20 cellular contexts compared by ENCODE assay signal in the genomic region with DNA sequence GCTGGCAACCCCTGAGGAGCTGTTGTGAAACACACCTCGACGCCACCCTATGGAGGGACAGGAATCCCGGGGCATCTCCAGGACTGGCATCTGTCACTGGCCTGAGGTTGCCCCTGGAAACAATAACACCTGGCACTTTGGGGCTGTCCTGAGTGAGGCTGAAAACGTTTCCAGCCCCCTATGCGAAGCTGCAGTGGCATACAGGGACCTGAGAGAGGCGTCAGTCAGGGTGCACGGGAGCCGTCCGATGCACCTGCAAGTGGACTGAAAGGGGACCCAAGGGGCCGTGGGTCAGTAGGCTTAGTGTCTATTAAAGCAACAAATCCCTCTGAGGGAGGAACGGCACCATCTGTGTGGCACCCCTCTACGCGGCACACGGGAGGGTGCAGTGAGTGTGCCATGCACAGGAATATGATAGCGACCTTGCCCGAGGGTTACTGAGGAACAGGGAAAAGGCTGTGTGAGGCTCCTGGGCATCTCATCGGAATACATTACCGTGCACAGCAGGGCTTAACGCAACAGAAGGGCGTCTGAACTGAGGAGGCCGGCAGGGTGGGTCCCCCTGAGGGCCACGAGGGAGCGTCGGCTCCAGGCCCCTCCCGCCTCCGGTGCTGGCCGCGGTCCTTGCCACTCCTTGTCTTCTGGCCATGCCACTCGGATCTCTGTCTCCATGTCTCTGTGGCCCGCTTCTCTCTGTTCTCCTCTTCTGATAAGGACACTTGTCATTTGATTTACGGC. TPM values are rescaled to one million over a fixed set of nuclear protein-coding genes. Genes with fewer than 3 reads are reported as not detected.
"Had no signal": no experiment of that assay in that cellular context is flagged by ENCODE, and none has a peak within 500 bp of the region (broad histone marks: within the 10 kb centered on the region; RNA-seq: fewer than 3 reads in every experiment).

No MANE protein-coding gene starts in this region.

- H3K36me3 ChIP-seq: gastroesophageal sphincter, left lung, prostate gland, spleen, thyroid gland, vagina had no signal

- H3K4me3 Mint-ChIP-seq: activated CD4-positive, alpha-beta T cell treated with anti-CD3 and anti-CD28 coated beads, Interleukin-2, amount 10 ng/mL, durations not matched to agents 7 days and 5 days; activated T-cell treated with anti-CD3 and anti-CD28 coated beads, Interleukin-2, amount 50 U/mL, for 72 hours; natural killer cell treated with Interleukin-12 subunit alpha and Interleukin-12 subunit beta and Interleukin-15 and Interleukin-18, amount 100 ng/mL, for 72 hours; stimulated activated effector memory CD8-positive, alpha-beta T cell treated with anti-CD3 and anti-CD28 coated beads, Interleukin-12 subunit alpha, Interleukin-12 subunit beta, amount 100 ng/mL, for 72 hours had no signal

- H3K9me3 ChIP-seq: gastroesophageal sphincter, left lung, prostate gland, spleen, thyroid gland, vagina had no signal

- H3K27ac ChIP-seq: left lung, spleen, thyroid gland, vagina had no signal

- H3K36me3 Mint-ChIP-seq: activated naive CD4-positive, alpha-beta T cell treated with anti-CD3 and anti-CD28 coated beads, Interleukin-2, amount 50 U/mL, for 72 hours; natural killer cell treated with Interleukin-12 subunit alpha and Interleukin-12 subunit beta and Interleukin-15 and Interleukin-18, amount 100 ng/mL, for 72 hours; stimulated activated effector memory CD8-positive, alpha-beta T cell treated with anti-CD3 and anti-CD28 coated beads, Interleukin-12 subunit alpha, Interleukin-12 subunit beta, amount 100 ng/mL, for 72 hours had no signal

- H3K27ac Mint-ChIP-seq: activated CD4-positive, alpha-beta T cell treated with anti-CD3 and anti-CD28 coated beads, Interleukin-2, amount 10 ng/mL, durations not matched to agents 7 days and 5 days; activated naive CD4-positive, alpha-beta T cell treated with anti-CD3 and anti-CD28 coated beads, Interleukin-2, amount 50 U/mL, for 72 hours; activated T-cell treated with anti-CD3 and anti-CD28 coated beads, Interleukin-2, amount 50 U/mL, for 72 hours; natural killer cell treated with Interleukin-12 subunit alpha and Interleukin-12 subunit beta and Interleukin-15 and Interleukin-18, amount 100 ng/mL, for 72 hours; stimulated activated effector memory CD8-positive, alpha-beta T cell treated with anti-CD3 and anti-CD28 coated beads, Interleukin-12 subunit alpha, Interleukin-12 subunit beta, amount 100 ng/mL, for 72 hours had no signal

- H3K4me3 ChIP-seq: gastroesophageal sphincter, left lung, prostate gland, spleen, thyroid gland, vagina had no signal

- H3K4me1 Mint-ChIP-seq: stimulated activated effector memory CD8-positive, alpha-beta T cell treated with anti-CD3 and anti-CD28 coated beads, Interleukin-12 subunit alpha, Interleukin-12 subunit beta, amount 100 ng/mL, for 72 hours had no signal

- H3K27me3 Mint-ChIP-seq: activated CD4-positive, alpha-beta T cell treated with anti-CD3 and anti-CD28 coated beads, Interleukin-2, amount 10 ng/mL, durations not matched to agents 7 days and 5 days; natural killer cell treated with Interleukin-12 subunit alpha and Interleukin-12 subunit beta and Interleukin-15 and Interleukin-18, amount 100 ng/mL, for 72 hours had no signal

- H3K9me3 Mint-ChIP-seq: activated CD4-positive, alpha-beta T cell treated with anti-CD3 and anti-CD28 coated beads, Interleukin-2, amount 10 ng/mL, durations not matched to agents 7 days and 5 days; activated naive CD4-positive, alpha-beta T cell treated with anti-CD3 and anti-CD28 coated beads, Interleukin-2, amount 50 U/mL, for 72 hours; activated T-cell treated with anti-CD3 and anti-CD28 coated beads, Interleukin-2, amount 50 U/mL, for 72 hours; natural killer cell treated with Interleukin-12 subunit alpha and Interleukin-12 subunit beta and Interleukin-15 and Interleukin-18, amount 100 ng/mL, for 72 hours; stimulated activated effector memory CD8-positive, alpha-beta T cell treated with anti-CD3 and anti-CD28 coated beads, Interleukin-12 subunit alpha, Interleukin-12 subunit beta, amount 100 ng/mL, for 72 hours had no signal

- DNase-seq: activated CD4-positive, alpha-beta T cell treated with anti-CD3 and anti-CD28 coated beads, Interleukin-2, amount 10 ng/mL, durations not matched to agents 7 days and 5 days; activated CD8-positive, alpha-beta memory T cell treated with anti-CD3 and anti-CD28 coated beads, Interleukin-2, amount 50 U/mL, for 48 hours; activated gamma-delta T cell; activated T-cell treated with anti-CD3 and anti-CD28 coated beads, Interleukin-2, amount 50 U/mL, for 72 hours; islet precursor cell; mesenchymal stem cell; occipital lobe; spleen; thyroid gland had no signal

- H3K27me3 ChIP-seq: gastroesophageal sphincter, left lung, thyroid gland, vagina had no signal

- H3K4me1 ChIP-seq: gastroesophageal sphincter, left lung, spleen, thyroid gland, vagina had no signal

RNA-seq across cellular contexts. Expression of a gene that starts 50.4 kb away (rescaled TPM):
- total RNA-seq: activated CD4-positive, alpha-beta T cell treated with anti-CD3 and anti-CD28 coated beads, Interleukin-2, amount 10 ng/mL, durations not matched to agents 7 days and 5 days; activated naive CD4-positive, alpha-beta T cell treated with anti-CD3 and anti-CD28 coated beads, Interleukin-2, amount 50 U/mL, for 72 hours; activated T-cell treated with anti-CD3 and anti-CD28 coated beads, Interleukin-2, amount 50 U/mL, for 72 hours; cardiac septum; gastroesophageal sphincter; left lung; natural killer cell treated with Interleukin-12 subunit alpha and Interleukin-12 subunit beta and Interleukin-15 and Interleukin-18, amount 100 ng/mL, for 72 hours; occipital lobe; prostate gland; sciatic nerve; spleen; T-helper 2 cell treated with Interferon-gamma antibody and Interleukin-4, amounts not matched to agents 100 ng/mL and 5 ng/mL, for 36 hours; thyroid gland; vagina had no signal
- polyA plus RNA-seq: esophagus, spleen had no signal
